Comparison of ENCODE assay signal across 23 cellular contexts in the genomic region with DNA sequence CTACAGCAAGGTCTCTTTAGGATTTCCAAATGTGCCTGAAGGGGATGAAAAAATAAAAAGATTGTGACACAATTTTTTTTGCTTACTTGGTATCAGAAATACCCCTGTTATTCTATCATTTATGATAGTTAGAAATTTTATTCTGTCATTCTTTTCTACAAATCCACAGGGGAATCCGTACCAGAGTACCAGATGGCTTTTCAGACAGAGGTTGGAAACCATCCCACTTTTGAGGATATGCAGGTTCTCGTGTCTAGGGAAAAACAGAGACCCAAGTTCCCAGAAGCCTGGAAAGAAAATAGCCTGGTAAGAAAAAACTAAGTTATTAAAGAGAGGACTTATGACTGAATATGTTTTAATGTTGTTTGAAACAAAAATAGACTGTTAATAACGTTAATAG.
DNase-seq lines count a peak whose midpoint lies in the region; ATAC-seq and TF ChIP-seq lines count a peak whose summit lies in the region.
"Had no signal": no experiment of that assay in that cellular context is flagged by ENCODE, and none has a peak within 500 bp of the region (broad histone marks: within the 10 kb centered on the region; RNA-seq: fewer than 3 reads in every experiment).

No MANE protein-coding gene starts in this region.

- no peak overlapping the region for H3K4me3 ChIP-seq in heart right ventricle
- no peak overlapping the region for H3K4me3 ChIP-seq in subcutaneous abdominal adipose tissue (ENCODE audit: low read depth in 1 of 5, low read length in 5 of 5)
- H3K4me3 ChIP-seq: neural progenitor cell, psoas muscle, skin epidermis had no signal

- no peaks in the 10 kb centered on the region for H3K9me3 Mint-ChIP-seq in endothelial cell (ENCODE audit: unreplicated experiment)
- H3K9me3 Mint-ChIP-seq: activated CD4-positive, alpha-beta memory T cell treated with anti-CD3 and anti-CD28 coated beads for 36 hours; activated naive CD8-positive, alpha-beta T cell treated with anti-CD3 and anti-CD28 coated beads for 36 hours; activated T-helper 2 cell treated with anti-CD3 and anti-CD28 coated beads, Interferon-gamma antibody, Interleukin-2, Interleukin-4, amounts not matched to agents 10 μg/mL and 5 μg/mL and 100 μg/mL, durations not matched to agents 14 hours and 24 hours and 36 hours; neural progenitor cell had no signal

- H3K27ac ChIP-seq in heart right ventricle (peak overlapping the region in 3 of 10 donors; percentile 12 to 52 (median 25)), subcutaneous abdominal adipose tissue (ENCODE audit: low read depth, low read length) (peak overlapping the region; percentile 9)
- H3K27ac ChIP-seq: neural progenitor cell, psoas muscle had no signal

- no peak overlapping the region for H3K4me3 Mint-ChIP-seq in endothelial cell (ENCODE audit: unreplicated experiment)
- H3K4me3 Mint-ChIP-seq: activated CD4-positive, alpha-beta memory T cell treated with anti-CD3 and anti-CD28 coated beads for 36 hours; activated naive CD8-positive, alpha-beta T cell treated with anti-CD3 and anti-CD28 coated beads for 36 hours; neural progenitor cell had no signal

- H3K9ac ChIP-seq in subcutaneous abdominal adipose tissue (ENCODE audit: low read length in 5 of 5), result no peak overlapping the region
- H3K9ac ChIP-seq: neural progenitor cell had no signal

- peaks cover 0 to 35% (median 1%) of the 10 kb centered on the region in 9 donors for H3K36me3 ChIP-seq in heart right ventricle
- H3K36me3 ChIP-seq in subcutaneous abdominal adipose tissue (ENCODE audit: control insufficient read depth in 5 of 5, insufficient read depth in 5 of 5, low read length in 5 of 5), result no peaks in the 10 kb centered on the region
- H3K36me3 ChIP-seq: neural progenitor cell had no signal

- intact Hi-C loops in heart right ventricle (cut with DNase I), result loop anchor here in 3 of 10 donors (5.0 to 10.0 kb wide), 3 partner anchors 165 to 227 kb away; a partner anchor contains a TSS

- peaks cover 9% of the 10 kb centered on the region for H3K36me3 Mint-ChIP-seq in endothelial cell (ENCODE audit: low read depth, unreplicated experiment)
- H3K36me3 Mint-ChIP-seq: activated CD4-positive, alpha-beta memory T cell treated with anti-CD3 and anti-CD28 coated beads for 36 hours; activated naive CD8-positive, alpha-beta T cell treated with anti-CD3 and anti-CD28 coated beads for 36 hours had no signal

- DNase-seq in NCI-H1694 (lab: John Stamatoyannopoulos, UW) (peak; percentile 82), heart right ventricle (peak in 1 of 2 donors; percentile 36), foreskin melanocyte (no peak), endothelial cell (ENCODE audit: low spot score) (no peak)
- DNase-seq: activated CD4-positive, alpha-beta memory T cell treated with anti-CD3 and anti-CD28 coated beads for 36 hours; activated CD8-positive, alpha-beta memory T cell treated with anti-CD3 and anti-CD28 coated beads, Interleukin-2, amount 50 U/mL, for 48 hours; activated naive CD8-positive, alpha-beta T cell treated with anti-CD3 and anti-CD28 coated beads for 36 hours; erythroblast; kidney; NCI-H1048; NCI-H187 treated with DMSO at 0.1 percent for 48 hours; PC-3; psoas muscle; SHP77; stimulated activated CD4-positive, alpha-beta T cell treated with anti-CD3 and anti-CD28 coated beads, Interleukin-1b, Interleukin-23, amount 100 ng/mL, for 48 hours; substantia nigra had no signal

- no peak overlapping the region for H3K27ac Mint-ChIP-seq in endothelial cell (ENCODE audit: unreplicated experiment)
- H3K27ac Mint-ChIP-seq: activated CD4-positive, alpha-beta memory T cell treated with anti-CD3 and anti-CD28 coated beads for 36 hours; activated naive CD8-positive, alpha-beta T cell treated with anti-CD3 and anti-CD28 coated beads for 36 hours; activated T-helper 2 cell treated with anti-CD3 and anti-CD28 coated beads, Interferon-gamma antibody, Interleukin-2, Interleukin-4, amounts not matched to agents 10 μg/mL and 5 μg/mL and 100 μg/mL, durations not matched to agents 14 hours and 24 hours and 36 hours; neural progenitor cell had no signal

- H3K4me1 Mint-ChIP-seq in endothelial cell (ENCODE audit: unreplicated experiment), result no peaks in the 10 kb centered on the region

- TF ChIP-seq CTCF in heart right ventricle (IDR thresholded peaks at IDR 0.05) (no peak), endothelial cell (IDR thresholded peaks at IDR 0.05; ENCODE audit: unreplicated experiment) (no peak)

- H3K4me1 ChIP-seq in heart right ventricle (peaks cover 0 to 47% (median 18%) of the 10 kb centered on the region in 9 donors), subcutaneous abdominal adipose tissue (ENCODE audit: control insufficient read depth in 5 of 5, insufficient read depth in 5 of 5, low read length in 5 of 5) (peaks cover 0 to 7% (median 0%) of the 10 kb centered on the region in 5 donors)
- H3K4me1 ChIP-seq: neural progenitor cell had no signal

- WGBS in heart right ventricle, 2 donors, result 15 to 27% methylated on average over 3 of the region's 3 CpGs

- peaks cover 2% of the 10 kb centered on the region for H3K27me3 Mint-ChIP-seq in endothelial cell (ENCODE audit: unreplicated experiment)
- H3K27me3 Mint-ChIP-seq: activated CD4-positive, alpha-beta memory T cell treated with anti-CD3 and anti-CD28 coated beads for 36 hours; activated naive CD8-positive, alpha-beta T cell treated with anti-CD3 and anti-CD28 coated beads for 36 hours had no signal

- ATAC-seq in SK-N-SH treated with all-trans-retinoic acid at 6 μM for 48 hours (peak; percentile 59; the same call in 2 of the 3 replicates), heart right ventricle (peak in 6 of 8 donors; percentile 46 to 80 (median 64)), HG02759 (IDR thresholded peaks at IDR 0.05; ENCODE audit: unreplicated experiment) (no peak)
- ATAC-seq: activated CD4-positive, CD25-positive, alpha-beta regulatory T cell treated with anti-CD3 and anti-CD28 coated beads, Interleukin-2, amount 50 U/mL, for 24 hours; PC-3; psoas muscle had no signal

- H3K9me3 ChIP-seq in heart right ventricle, result no peaks in the 10 kb centered on the region
- H3K9me3 ChIP-seq in subcutaneous abdominal adipose tissue (ENCODE audit: control insufficient read depth in 5 of 5, low read length in 5 of 5), result no peaks in the 10 kb centered on the region
- H3K9me3 ChIP-seq: psoas muscle had no signal

- H3K27me3 ChIP-seq in heart right ventricle (no peaks in the 10 kb centered on the region), subcutaneous abdominal adipose tissue (ENCODE audit: control insufficient read depth in 5 of 5, insufficient read depth in 4 of 5, low read length in 5 of 5) (no peaks in the 10 kb centered on the region)
- H3K27me3 ChIP-seq: neural progenitor cell had no signal

TF ChIP-seq in SK-N-SH treated with all-trans-retinoic acid at 6 μM for 48 hours, 23 proteins besides CTCF, POLR2A, EP300 and RAD21 (continues in another document):
- peak; percentile 88 for TF ChIP-seq TCF4 (CRISPR knock-in tag; IDR thresholded peaks at IDR 0.05; ENCODE audit: borderline replicate concordance)
- no peak for TF ChIP-seq GLIS3 (CRISPR knock-in tag; IDR thresholded peaks at IDR 0.05)
- TF ChIP-seq OSR1 (CRISPR knock-in tag; IDR thresholded peaks at IDR 0.05), result no peak
- no peak for TF ChIP-seq ZC3H10 (CRISPR knock-in tag; IDR thresholded peaks at IDR 0.05)
- TF ChIP-seq CSDC2 (CRISPR knock-in tag; IDR thresholded peaks at IDR 0.05), result no peak
- TF ChIP-seq, protein P1, sequence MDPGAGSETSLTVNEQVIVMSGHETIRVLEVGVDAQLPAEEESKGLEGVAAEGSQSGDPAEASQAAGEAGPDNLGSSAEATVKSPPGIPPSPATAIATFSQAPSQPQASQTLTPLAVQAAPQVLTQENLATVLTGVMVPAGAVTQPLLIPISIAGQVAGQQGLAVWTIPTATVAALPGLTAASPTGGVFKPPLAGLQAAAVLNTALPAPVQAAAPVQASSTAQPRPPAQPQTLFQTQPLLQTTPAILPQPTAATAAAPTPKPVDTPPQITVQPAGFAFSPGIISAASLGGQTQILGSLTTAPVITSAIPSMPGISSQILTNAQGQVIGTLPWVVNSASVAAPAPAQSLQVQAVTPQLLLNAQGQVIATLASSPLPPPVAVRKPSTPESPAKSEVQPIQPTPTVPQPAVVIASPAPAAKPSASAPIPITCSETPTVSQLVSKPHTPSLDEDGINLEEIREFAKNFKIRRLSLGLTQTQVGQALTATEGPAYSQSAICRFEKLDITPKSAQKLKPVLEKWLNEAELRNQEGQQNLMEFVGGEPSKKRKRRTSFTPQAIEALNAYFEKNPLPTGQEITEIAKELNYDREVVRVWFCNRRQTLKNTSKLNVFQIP (CRISPR knock-in tag; IDR thresholded peaks at IDR 0.05; ENCODE audit: borderline replicate concordance, low read depth), result no peak
- no peak for TF ChIP-seq BACH2 (CRISPR knock-in tag; IDR thresholded peaks at IDR 0.05; ENCODE audit: borderline replicate concordance)
- TF ChIP-seq, protein P2, sequence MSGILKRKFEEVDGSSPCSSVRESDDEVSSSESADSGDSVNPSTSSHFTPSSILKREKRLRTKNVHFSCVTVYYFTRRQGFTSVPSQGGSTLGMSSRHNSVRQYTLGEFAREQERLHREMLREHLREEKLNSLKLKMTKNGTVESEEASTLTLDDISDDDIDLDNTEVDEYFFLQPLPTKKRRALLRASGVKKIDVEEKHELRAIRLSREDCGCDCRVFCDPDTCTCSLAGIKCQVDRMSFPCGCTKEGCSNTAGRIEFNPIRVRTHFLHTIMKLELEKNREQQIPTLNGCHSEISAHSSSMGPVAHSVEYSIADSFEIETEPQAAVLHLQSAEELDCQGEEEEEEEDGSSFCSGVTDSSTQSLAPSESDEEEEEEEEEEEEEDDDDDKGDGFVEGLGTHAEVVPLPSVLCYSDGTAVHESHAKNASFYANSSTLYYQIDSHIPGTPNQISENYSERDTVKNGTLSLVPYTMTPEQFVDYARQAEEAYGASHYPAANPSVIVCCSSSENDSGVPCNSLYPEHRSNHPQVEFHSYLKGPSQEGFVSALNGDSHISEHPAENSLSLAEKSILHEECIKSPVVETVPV (CRISPR knock-in tag; IDR thresholded peaks at IDR 0.05), result no peak
- TF ChIP-seq ZNF8 (CRISPR knock-in tag; IDR thresholded peaks at IDR 0.05), result no peak
- TF ChIP-seq PPARA (CRISPR knock-in tag; IDR thresholded peaks at IDR 0.05; ENCODE audit: borderline replicate concordance), result no peak
- TF ChIP-seq SNAI2 (CRISPR knock-in tag; IDR thresholded peaks at IDR 0.05), result peak; percentile 26; the same call in 1 of the 2 replicates
- no peak for TF ChIP-seq ESRRG (CRISPR knock-in tag; IDR thresholded peaks at IDR 0.05)
- no peak for TF ChIP-seq ZFP30 (CRISPR knock-in tag; IDR thresholded peaks at IDR 0.05)
- TF ChIP-seq ZNF70 (CRISPR knock-in tag; IDR thresholded peaks at IDR 0.05), result no peak
- TF ChIP-seq ZNF565 (CRISPR knock-in tag; conservative IDR thresholded peaks at IDR 0.05; ENCODE audit: low read depth), result no peak
- peak; percentile 91 for TF ChIP-seq ISL1 (CRISPR knock-in tag; IDR thresholded peaks at IDR 0.05)
